ENCODE assay signal across 11 cellular contexts in the genomic region with DNA sequence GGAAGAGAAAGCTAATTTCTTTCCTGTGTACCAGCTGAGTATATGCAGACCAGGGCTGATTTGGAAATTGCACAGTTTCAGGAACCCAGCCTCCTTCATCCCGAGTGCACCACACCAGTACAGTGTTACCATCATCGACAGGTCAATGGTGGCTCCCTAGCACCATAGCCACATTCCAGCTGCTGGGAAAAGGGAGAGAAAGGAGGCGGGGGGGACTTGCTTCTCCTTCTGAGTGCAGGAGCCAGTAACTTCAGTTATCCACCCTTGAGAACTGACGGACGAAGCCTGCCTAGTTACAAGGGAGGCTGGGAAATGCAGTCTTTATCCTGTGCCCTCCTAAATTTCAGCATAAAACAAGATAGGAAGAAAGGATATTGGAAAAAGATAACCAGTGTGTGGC.
A peak's percentile ranks its signal among the peaks of the same experiment; 100 is the strongest.
DNase-seq lines count a peak whose midpoint lies in the region; ATAC-seq and TF ChIP-seq lines count a peak whose summit lies in the region.
"Had no signal": no experiment of that assay in that cellular context is flagged by ENCODE, and none has a peak within 500 bp of the region (broad histone marks: within the 10 kb centered on the region; RNA-seq: fewer than 3 reads in every experiment).

No MANE protein-coding gene starts in this region.

- peak overlapping the region; percentile 54 for H4K8ac ChIP-seq in mesenchymal stem cell (ENCODE audit: low read length)

- H3K36me3 ChIP-seq in mesenchymal stem cell (ENCODE audit: control insufficient read depth in 1 of 2, insufficient read depth in 2 of 2, low read depth in 1 of 2, low read length in 2 of 2) (no peaks in the 10 kb centered on the region), transverse colon (no peaks in the 10 kb centered on the region), Karpas-422 (ENCODE audit: insufficient read depth, low read length) (no peaks in the 10 kb centered on the region)

- TF ChIP-seq EP300 in transverse colon (IDR thresholded peaks at IDR 0.05; ENCODE audit: low read depth) = no peak

- H3K9ac ChIP-seq in mesenchymal stem cell (ENCODE audit: low read length) (peak overlapping the region; percentile 7), Karpas-422 (ENCODE audit: low read length) (no peak overlapping the region)

- peaks cover 23% of the 10 kb centered on the region for H3K4me1 Mint-ChIP-seq in activated naive CD8-positive, alpha-beta T cell treated with anti-CD3 and anti-CD28 coated beads, Interleukin-2, amount 10 ng/mL, durations not matched to agents 7 days and 5 days
- peaks cover 6% of the 10 kb centered on the region for H3K4me1 Mint-ChIP-seq in activated naive CD8-positive, alpha-beta T cell treated with anti-CD3 and anti-CD28 coated beads, Interleukin-2, amount 50 U/mL, for 24 hours
- peaks cover 72% of the 10 kb centered on the region for H3K4me1 Mint-ChIP-seq in brain

- DNase-seq in activated naive CD8-positive, alpha-beta T cell treated with anti-CD3 and anti-CD28 coated beads, Interleukin-2, amount 10 ng/mL, durations not matched to agents 7 days and 5 days = no peak
- DNase-seq in activated naive CD8-positive, alpha-beta T cell treated with anti-CD3 and anti-CD28 coated beads, Interleukin-2, amount 50 U/mL, for 24 hours = no peak
- peak; percentile 40 for DNase-seq in mesenchymal stem cell
- DNase-seq in transverse colon = no peak
- no peak for DNase-seq in NCI-H2196 treated with DMSO at 0.1 percent for 48 hours (lab: John Stamatoyannopoulos, UW; ENCODE audit: unreplicated experiment)
- DNase-seq in Karpas-422 = no peak
- no peak for DNase-seq in amniotic stem cell (lab: John Stamatoyannopoulos, UW)
- DNase-seq: DMS79 treated with DMSO at 0.1 percent for 48 hours, SHP77 treated with DMSO at 0.1 percent for 48 hours had no signal

- H3K4me3 ChIP-seq in mesenchymal stem cell (ENCODE audit: insufficient read depth in 1 of 2, low read depth in 1 of 2, low read length in 2 of 2) (no peak overlapping the region), transverse colon (no peak overlapping the region), Karpas-422 (ENCODE audit: low read length) (no peak overlapping the region)

- H3K27ac Mint-ChIP-seq in activated naive CD8-positive, alpha-beta T cell treated with anti-CD3 and anti-CD28 coated beads, Interleukin-2, amount 10 ng/mL, durations not matched to agents 7 days and 5 days = peak overlapping the region; percentile 74
- no peak overlapping the region for H3K27ac Mint-ChIP-seq in activated naive CD8-positive, alpha-beta T cell treated with anti-CD3 and anti-CD28 coated beads, Interleukin-2, amount 50 U/mL, for 24 hours
- H3K27ac Mint-ChIP-seq in brain = peak overlapping the region in 3 of 5 experiments; percentile 71 to 85 (median 84)

- peak overlapping the region; percentile 7 to 95 for H2BK12ac ChIP-seq in mesenchymal stem cell (ENCODE audit: low read length in 2 of 2)

- WGBS in mesenchymal stem cell = 68% methylated on average over 4 of the region's 5 CpGs
- 59% methylated on average over 5 of the region's 5 CpGs; no CpG with 5 or more reads in 1 of the 2 donors for WGBS in transverse colon (ENCODE audit: low coverage in 1 of 2), 2 donors

- no peak overlapping the region for H2BK5ac ChIP-seq in mesenchymal stem cell (ENCODE audit: low read depth, low read length, poor library complexity, severe bottlenecking)

- no peaks in the 10 kb centered on the region for H3K9me3 Mint-ChIP-seq in activated naive CD8-positive, alpha-beta T cell treated with anti-CD3 and anti-CD28 coated beads, Interleukin-2, amount 10 ng/mL, durations not matched to agents 7 days and 5 days
- no peaks in the 10 kb centered on the region for H3K9me3 Mint-ChIP-seq in activated naive CD8-positive, alpha-beta T cell treated with anti-CD3 and anti-CD28 coated beads, Interleukin-2, amount 50 U/mL, for 24 hours
- H3K9me3 Mint-ChIP-seq in brain = no peaks in the 10 kb centered on the region

- H3K27me3 ChIP-seq in mesenchymal stem cell (ENCODE audit: control insufficient read depth in 1 of 2, insufficient read depth in 1 of 2, low read length in 2 of 2) (no peaks in the 10 kb centered on the region), transverse colon (no peaks in the 10 kb centered on the region), Karpas-422 (ENCODE audit: low read length) (no peaks in the 10 kb centered on the region)

- H3K79me2 ChIP-seq in Karpas-422 (ENCODE audit: low read length) = no peaks in the 10 kb centered on the region

- H3K27ac ChIP-seq in mesenchymal stem cell (ENCODE audit: low read length, poor library complexity, severe bottlenecking) = peak overlapping the region; percentile 82
- peak overlapping the region; percentile 43 to 71 (median 58) for H3K27ac ChIP-seq in transverse colon
- no peak overlapping the region for H3K27ac ChIP-seq in Karpas-422 (ENCODE audit: low read length)
- H3K27ac ChIP-seq: VCaP had no signal

- no peaks in the 10 kb centered on the region for H4K20me1 ChIP-seq in Karpas-422 (ENCODE audit: insufficient read depth, low read depth, low read length)

- H2AFZ ChIP-seq in mesenchymal stem cell (ENCODE audit: low read depth, low read length) = peak overlapping the region; percentile 78
- H2AFZ ChIP-seq in Karpas-422 (ENCODE audit: low read length) = no peak overlapping the region

- peaks cover 4% of the 10 kb centered on the region for H3K36me3 Mint-ChIP-seq in activated naive CD8-positive, alpha-beta T cell treated with anti-CD3 and anti-CD28 coated beads, Interleukin-2, amount 10 ng/mL, durations not matched to agents 7 days and 5 days
- H3K36me3 Mint-ChIP-seq in activated naive CD8-positive, alpha-beta T cell treated with anti-CD3 and anti-CD28 coated beads, Interleukin-2, amount 50 U/mL, for 24 hours (ENCODE audit: low read depth) = no peaks in the 10 kb centered on the region
- no peaks in the 10 kb centered on the region for H3K36me3 Mint-ChIP-seq in brain

- no peak for ATAC-seq in activated naive CD8-positive, alpha-beta T cell treated with anti-CD3 and anti-CD28 coated beads, Interleukin-2, amount 10 ng/mL, durations not matched to agents 7 days and 5 days (ENCODE audit: low read depth)
- no peak for ATAC-seq in activated naive CD8-positive, alpha-beta T cell treated with anti-CD3 and anti-CD28 coated beads, Interleukin-2, amount 50 U/mL, for 24 hours

- no peak overlapping the region for H3K4me2 ChIP-seq in mesenchymal stem cell (ENCODE audit: low read length, poor library complexity, severe bottlenecking)
- H3K4me2 ChIP-seq in Karpas-422 (ENCODE audit: low read depth, low read length, poor library complexity, severe bottlenecking) = no peak overlapping the region

- H3K4me3 Mint-ChIP-seq in activated naive CD8-positive, alpha-beta T cell treated with anti-CD3 and anti-CD28 coated beads, Interleukin-2, amount 10 ng/mL, durations not matched to agents 7 days and 5 days = no peak overlapping the region
- H3K4me3 Mint-ChIP-seq in activated naive CD8-positive, alpha-beta T cell treated with anti-CD3 and anti-CD28 coated beads, Interleukin-2, amount 50 U/mL, for 24 hours = no peak overlapping the region
- H3K4me3 Mint-ChIP-seq in brain = peak overlapping the region in 1 of 5 experiments; percentile 50

- intact Hi-C loops in transverse colon (cut with DNase I; ENCODE audit: low total_unique reads) = no loop called here

- no peak for TF ChIP-seq POLR2A in transverse colon (IDR thresholded peaks at IDR 0.05)

- TF ChIP-seq CTCF in brain (conservative IDR thresholded peaks at IDR 0.05) (no peak), transverse colon (IDR thresholded peaks at IDR 0.05) (no peak)

- peak overlapping the region; percentile 90 for H2AK5ac ChIP-seq in mesenchymal stem cell (ENCODE audit: low read length, severe bottlenecking)

- H3K27me3 Mint-ChIP-seq in activated naive CD8-positive, alpha-beta T cell treated with anti-CD3 and anti-CD28 coated beads, Interleukin-2, amount 10 ng/mL, durations not matched to agents 7 days and 5 days = peaks cover 2% of the 10 kb centered on the region
- H3K27me3 Mint-ChIP-seq in activated naive CD8-positive, alpha-beta T cell treated with anti-CD3 and anti-CD28 coated beads, Interleukin-2, amount 50 U/mL, for 24 hours = no peaks in the 10 kb centered on the region
- no peaks in the 10 kb centered on the region for H3K27me3 Mint-ChIP-seq in brain

- POLR2A ChIA-PET in activated naive CD8-positive, alpha-beta T cell treated with anti-CD3 and anti-CD28 coated beads, Interleukin-2, amount 10 ng/mL, durations not matched to agents 7 days and 5 days (lab: Charles Lee) = no interaction called here

- H3K18ac ChIP-seq in mesenchymal stem cell (ENCODE audit: low read depth in 1 of 2, low read length in 2 of 2) = peak overlapping the region; percentile 89 to 91

- H3K79me1 ChIP-seq in mesenchymal stem cell (replicated peaks; ENCODE audit: low read length, poor library complexity, severe bottlenecking) = peaks cover 1% of the 10 kb centered on the region

- no peak overlapping the region for H3K14ac ChIP-seq in mesenchymal stem cell (ENCODE audit: low read length in 2 of 2)

- peak overlapping the region in 1 of 2 experiments; percentile 60 for H3K23ac ChIP-seq in mesenchymal stem cell (ENCODE audit: low read length in 2 of 2)

- H3K9me3 ChIP-seq in mesenchymal stem cell (ENCODE audit: control insufficient read depth, low read length) = no peaks in the 10 kb centered on the region
- no peaks in the 10 kb centered on the region for H3K9me3 ChIP-seq in transverse colon
- no peaks in the 10 kb centered on the region for H3K9me3 ChIP-seq in Karpas-422 (ENCODE audit: low read length)

- no peaks in the 10 kb centered on the region for H3K9me2 ChIP-seq in Karpas-422 (replicated peaks; ENCODE audit: insufficient read depth, low read length)

- peak overlapping the region; percentile 20 to 90 for H3K4ac ChIP-seq in mesenchymal stem cell (ENCODE audit: low read depth in 1 of 2, low read length in 2 of 2)

- peak overlapping the region; percentile 82 for H2BK120ac ChIP-seq in mesenchymal stem cell (ENCODE audit: low read depth, low read length)

- H4K91ac ChIP-seq in mesenchymal stem cell (ENCODE audit: low read length) = peak overlapping the region; percentile 9

- in situ Hi-C loops in transverse colon (cut with MboI; ENCODE audit: low pct_ligation_motif_present in 1 of 4, low pct_unique_long_range_greater_than_20kb in 1 of 4, low sequenced_read_pairs in 3 of 4) = no loop called here

- H2BK15ac ChIP-seq in mesenchymal stem cell (ENCODE audit: low read depth, poor library complexity, severe bottlenecking) = peak overlapping the region; percentile 87

- peaks cover 15% of the 10 kb centered on the region for H3K4me1 ChIP-seq in mesenchymal stem cell (ENCODE audit: control insufficient read depth, insufficient read depth, low read depth, low read length)
- peaks cover 0 to 30% (median 11%) of the 10 kb centered on the region in 4 donors for H3K4me1 ChIP-seq in transverse colon
- no peaks in the 10 kb centered on the region for H3K4me1 ChIP-seq in Karpas-422 (ENCODE audit: low read length)
